Comparison of ENCODE assay signal across 1 cellular context in genomic region chr16:67723151-67723915, GRCh38.
TF ChIP-seq lines count a peak whose summit lies in the region.

No MANE protein-coding gene starts in this region.

TF ChIP-seq in HepG2, 621 proteins besides CTCF, POLR2A, EP300 and RAD21:
- TF ChIP-seq, protein P1, sequence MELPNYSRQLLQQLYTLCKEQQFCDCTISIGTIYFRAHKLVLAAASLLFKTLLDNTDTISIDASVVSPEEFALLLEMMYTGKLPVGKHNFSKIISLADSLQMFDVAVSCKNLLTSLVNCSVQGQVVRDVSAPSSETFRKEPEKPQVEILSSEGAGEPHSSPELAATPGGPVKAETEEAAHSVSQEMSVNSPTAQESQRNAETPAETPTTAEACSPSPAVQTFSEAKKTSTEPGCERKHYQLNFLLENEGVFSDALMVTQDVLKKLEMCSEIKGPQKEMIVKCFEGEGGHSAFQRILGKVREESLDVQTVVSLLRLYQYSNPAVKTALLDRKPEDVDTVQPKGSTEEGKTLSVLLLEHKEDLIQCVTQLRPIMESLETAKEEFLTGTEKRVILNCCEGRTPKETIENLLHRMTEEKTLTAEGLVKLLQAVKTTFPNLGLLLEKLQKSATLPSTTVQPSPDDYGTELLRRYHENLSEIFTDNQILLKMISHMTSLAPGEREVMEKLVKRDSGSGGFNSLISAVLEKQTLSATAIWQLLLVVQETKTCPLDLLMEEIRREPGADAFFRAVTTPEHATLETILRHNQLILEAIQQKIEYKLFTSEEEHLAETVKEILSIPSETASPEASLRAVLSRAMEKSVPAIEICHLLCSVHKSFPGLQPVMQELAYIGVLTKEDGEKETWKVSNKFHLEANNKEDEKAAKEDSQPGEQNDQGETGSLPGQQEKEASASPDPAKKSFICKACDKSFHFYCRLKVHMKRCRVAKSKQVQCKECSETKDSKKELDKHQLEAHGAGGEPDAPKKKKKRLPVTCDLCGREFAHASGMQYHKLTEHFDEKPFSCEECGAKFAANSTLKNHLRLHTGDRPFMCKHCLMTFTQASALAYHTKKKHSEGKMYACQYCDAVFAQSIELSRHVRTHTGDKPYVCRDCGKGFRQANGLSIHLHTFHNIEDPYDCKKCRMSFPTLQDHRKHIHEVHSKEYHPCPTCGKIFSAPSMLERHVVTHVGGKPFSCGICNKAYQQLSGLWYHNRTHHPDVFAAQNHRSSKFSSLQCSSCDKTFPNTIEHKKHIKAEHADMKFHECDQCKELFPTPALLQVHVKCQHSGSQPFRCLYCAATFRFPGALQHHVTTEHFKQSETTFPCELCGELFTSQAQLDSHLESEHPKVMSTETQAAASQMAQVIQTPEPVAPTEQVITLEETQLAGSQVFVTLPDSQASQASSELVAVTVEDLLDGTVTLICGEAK (IDR thresholded peaks at IDR 0.05): no peak
- TF ChIP-seq, protein P1 (CRISPR knock-in tag; IDR thresholded peaks at IDR 0.05): no peak
- peak; percentile 22 for TF ChIP-seq AGO2 (optimal IDR thresholded peaks at IDR 0.05; ENCODE audit: low read depth, low read length)
